In the genomic region with DNA sequence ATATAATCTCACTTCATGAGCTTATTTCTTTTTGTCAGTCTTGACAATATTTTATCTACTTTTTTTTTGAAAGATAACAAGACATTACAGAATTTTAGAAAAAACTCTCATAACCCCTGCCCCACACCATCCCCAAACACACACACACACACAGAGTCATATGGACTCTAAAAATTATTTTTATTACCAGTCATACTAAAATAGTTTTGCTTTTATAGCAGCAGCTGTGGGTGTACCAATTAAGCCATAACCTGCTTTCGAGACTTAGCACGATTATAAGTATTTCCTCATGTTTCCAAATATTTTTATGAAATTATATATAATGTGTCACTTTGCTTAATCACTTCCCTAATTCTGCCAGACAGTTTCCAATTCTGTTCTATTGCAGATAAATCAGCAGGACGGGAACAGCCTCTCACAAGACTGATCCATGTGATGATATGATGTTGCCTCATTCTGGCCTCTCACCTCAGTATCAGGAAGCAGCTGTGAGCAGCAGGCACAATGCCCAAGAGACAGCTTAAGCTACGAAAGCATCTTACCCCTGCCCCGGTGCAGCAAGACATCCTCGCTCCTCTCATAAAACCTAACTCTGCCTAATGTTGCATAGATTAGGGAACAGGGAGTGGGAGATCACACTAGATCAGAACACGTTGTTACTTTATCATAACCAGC, we compare ENCODE assay signal across 13 cellular contexts. TPM values are rescaled to one million over a fixed set of nuclear protein-coding genes. Genes with fewer than 3 reads are reported as not detected.
DNase-seq lines count a peak whose midpoint lies in the region; ATAC-seq and TF ChIP-seq lines count a peak whose summit lies in the region.
"Had no signal": no experiment of that assay in that cellular context is flagged by ENCODE, and none has a peak within 500 bp of the region (broad histone marks: within the 10 kb centered on the region; RNA-seq: fewer than 3 reads in every experiment).

No MANE protein-coding gene starts in this region.

- DNase-seq in DMS 273 (lab: John Stamatoyannopoulos, UW; ENCODE audit: unreplicated experiment), result peak; percentile 31
- DNase-seq in DMS 273 treated with DMSO at 0.1 percent for 48 hours (lab: John Stamatoyannopoulos, UW), result no peak
- no peak for DNase-seq in activated B cell treated with CpG ODN at 0.5 μM for 24 hours
- no peak for DNase-seq in left ventricle myocardium superior
- no peak for DNase-seq in stomach
- no peak for DNase-seq in occipital lobe (lab: John Stamatoyannopoulos, UW)
- DNase-seq in NCI-H446 (lab: John Stamatoyannopoulos, UW), result no peak
- DNase-seq: stimulated activated naive CD4-positive, alpha-beta T cell had no signal

- H3K4me1 ChIP-seq in stomach, result peaks cover under 1 to 54% (median 29%) of the 10 kb centered on the region in 4 donors

- CTCF ChIA-PET in activated B cell treated with CpG ODN at 0.5 μM for 24 hours (lab: Charles Lee), result interaction anchor here (1.3 kb wide), 1 partner anchor 697 kb away, joined by 3 read pairs; no protein-coding TSS in a partner anchor

- H3K27me3 ChIP-seq in stomach, result no peaks in the 10 kb centered on the region

- H3K9me3 ChIP-seq in stomach, result no peaks in the 10 kb centered on the region

- 43 to 64% (median 54%) methylated on average over 7 of the region's 7 CpGs for WGBS in stomach, 5 donors

- no peaks in the 10 kb centered on the region for H3K9me3 Mint-ChIP-seq in activated B cell treated with CpG ODN at 0.5 μM for 24 hours
- H3K9me3 Mint-ChIP-seq: neural crest cell had no signal

- peak overlapping the region; percentile 27 for H3K27ac Mint-ChIP-seq in activated B cell treated with CpG ODN at 0.5 μM for 24 hours

- POLR2A ChIA-PET in activated B cell treated with CpG ODN at 0.5 μM for 24 hours (lab: Charles Lee), result no interaction called here

- TF ChIP-seq CTCF in activated B cell treated with CpG ODN at 0.5 μM for 24 hours (IDR thresholded peaks at IDR 0.05), result no peak
- TF ChIP-seq CTCF in stomach (IDR thresholded peaks at IDR 0.05), result no peak

- peak; percentile 71 for ATAC-seq in activated B cell treated with CpG ODN at 0.5 μM for 24 hours (ENCODE audit: low read depth)
- ATAC-seq in left ventricle myocardium superior, result peak; percentile 61
- no peak for ATAC-seq in GM18867 (IDR thresholded peaks at IDR 0.05; ENCODE audit: unreplicated experiment)

- no peak overlapping the region for H3K4me3 Mint-ChIP-seq in activated B cell treated with CpG ODN at 0.5 μM for 24 hours
- H3K4me3 Mint-ChIP-seq: neural crest cell had no signal

- no peak overlapping the region for H3K4me3 ChIP-seq in stomach
- H3K4me3 ChIP-seq: coronary artery had no signal

- intact Hi-C loops in activated B cell treated with CpG ODN at 0.5 μM for 24 hours (cut with micrococcal nuclease), result loop anchor here (10.0 kb wide), 1 partner anchor 173 kb away; no protein-coding TSS in a partner anchor
- intact Hi-C loops in left ventricle myocardium superior (cut with micrococcal nuclease), result no loop called here
- intact Hi-C loops in stomach (cut with DNase I; ENCODE audit: low total_unique reads), result no loop called here

- H3K36me3 ChIP-seq in stomach, result peaks cover 4 to 77% (median 69%) of the 10 kb centered on the region in 4 donors

- TF ChIP-seq POLR2A in stomach (IDR thresholded peaks at IDR 0.05), result no peak

- TF ChIP-seq EP300 in stomach (IDR thresholded peaks at IDR 0.05), result no peak

- no peaks in the 10 kb centered on the region for H3K27me3 Mint-ChIP-seq in activated B cell treated with CpG ODN at 0.5 μM for 24 hours

- peaks cover 55% of the 10 kb centered on the region for H3K36me3 Mint-ChIP-seq in activated B cell treated with CpG ODN at 0.5 μM for 24 hours (ENCODE audit: low read depth)

- peak overlapping the region in 3 of 5 donors; percentile 36 to 59 (median 42) for H3K27ac ChIP-seq in stomach
- H3K27ac ChIP-seq: 22Rv1, WERI-Rb-1 had no signal

- H3K4me1 Mint-ChIP-seq in activated B cell treated with CpG ODN at 0.5 μM for 24 hours, result peaks cover 12% of the 10 kb centered on the region

RNA-seq across cellular contexts. Expression of gene PDCL, which starts 7.0 kb away (rescaled TPM):
- total RNA-seq in activated B cell treated with CpG ODN at 0.5 μM for 24 hours, result 12.7 and 14.6 TPM in 2 replicates
- total RNA-seq in left ventricle myocardium superior, result 7.7 TPM
- total RNA-seq in stomach, result 10 to 100 TPM in 3 of 5 donors, 1 to 10 TPM in 2; 5.8 to 35.4 (median 11.6) TPM
- 10 to 100 TPM in 1 of 3 donors, 1 to 10 TPM in 2; 5.5 to 11.8 (median 10.0) TPM for polyA plus RNA-seq in stomach
- total RNA-seq in occipital lobe, result 72.2 TPM

RNA-seq across cellular contexts. Expression of gene OR1K1, which starts 21.5 kb away (rescaled TPM):
- total RNA-seq in activated B cell treated with CpG ODN at 0.5 μM for 24 hours, result not detected in 2 replicates
- total RNA-seq in left ventricle myocardium superior, result not detected
- total RNA-seq in stomach, result not detected
- not detected for polyA plus RNA-seq in stomach
- not detected for total RNA-seq in occipital lobe
- total RNA-seq: neural crest cell had no signal

RNA-seq across cellular contexts. Expression of gene OR5C1, which starts 32.7 kb away (rescaled TPM):
- not detected in 2 replicates for total RNA-seq in activated B cell treated with CpG ODN at 0.5 μM for 24 hours
- total RNA-seq in left ventricle myocardium superior, result not detected
- not detected for total RNA-seq in stomach
- not detected for polyA plus RNA-seq in stomach
- not detected for total RNA-seq in occipital lobe
- total RNA-seq: neural crest cell had no signal
